8 cellular contexts compared by ENCODE assay signal in genomic region chr18:50374753-50375391, GRCh38. TPM values are rescaled to one million over a fixed set of nuclear protein-coding genes. Genes with fewer than 3 reads are reported as not detected.
DNase-seq lines count a peak whose midpoint lies in the region; ATAC-seq and TF ChIP-seq lines count a peak whose summit lies in the region.

A gene with protein sequence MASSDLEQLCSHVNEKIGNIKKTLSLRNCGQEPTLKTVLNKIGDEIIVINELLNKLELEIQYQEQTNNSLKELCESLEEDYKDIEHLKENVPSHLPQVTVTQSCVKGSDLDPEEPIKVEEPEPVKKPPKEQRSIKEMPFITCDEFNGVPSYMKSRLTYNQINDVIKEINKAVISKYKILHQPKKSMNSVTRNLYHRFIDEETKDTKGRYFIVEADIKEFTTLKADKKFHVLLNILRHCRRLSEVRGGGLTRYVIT (plus strand): TSS chr18:50375046. CDS start chr18:50375831, 785 bp downstream.

- H2BK120ac ChIP-seq in IMR-90 (ENCODE audit: low read depth, low read length) = no peak within 1 kb of the TSS; the same call in 1 of the 2 replicates

- POLR2A ChIA-PET in IMR-90 (lab: Charles Lee; ENCODE audit: unreplicated experiment) = interaction anchor here (0.6 kb wide), 3 partner anchors 15 to 81 kb away, joined by 3 to 4 read pairs (median 4); no protein-coding TSS in a partner anchor

- CTCF ChIA-PET in IMR-90 (lab: Yijun Ruan, JAX) = no interaction called here

- peak within 1 kb of the TSS; percentile 84 for H3K4me2 ChIP-seq in IMR-90 (ENCODE audit: low read depth, low read length)

- no peaks in the 10 kb centered on the region for H3K4me1 ChIP-seq in IMR-90 (ENCODE audit: control insufficient read depth, insufficient read depth, low read length)

- H4K5ac ChIP-seq in IMR-90 (ENCODE audit: low read depth, low read length) = peak within 1 kb of the TSS; percentile 88

- no peaks in the 10 kb centered on the region for H3K9me1 ChIP-seq in IMR-90 (ENCODE audit: insufficient read depth, low read length)

- intact Hi-C loops in IMR-90 (cut with micrococcal nuclease) = no loop called here

- peak within 1 kb of the TSS; percentile 99 for H2AFZ ChIP-seq in IMR-90 (replicated peaks; ENCODE audit: low read length, poor library complexity)

- H4K8ac ChIP-seq in IMR-90 (ENCODE audit: low read depth in 2 of 2, low read length in 2 of 2) = peak within 1 kb of the TSS; percentile 99 to 100

- H3K79me1 ChIP-seq in IMR-90 (ENCODE audit: low read depth in 1 of 2, low read length in 2 of 2) = peaks cover 3 to 10% of the 10 kb centered on the region in 2 experiments; a peak in 1 of 4 replicates

- dilution Hi-C loops in IMR-90 (cut with HindIII; ENCODE audit: low sequenced_read_pairs, unreplicated experiment) = no loop called here

- H2BK5ac ChIP-seq in IMR-90 (ENCODE audit: low read depth, low read length, poor library complexity, severe bottlenecking) = peak within 1 kb of the TSS; percentile 42

- ATAC-seq in GM21528 (IDR thresholded peaks at IDR 0.05; ENCODE audit: low FRiP score, unreplicated experiment) (peak; percentile 90), IMR-90 (ENCODE audit: low read depth) (peak; percentile 100)

- peak within 1 kb of the TSS; percentile 48 for H3K27ac ChIP-seq in IMR-90 (ENCODE audit: insufficient read depth, low read length)

- peak within 1 kb of the TSS; percentile 97 for H3K14ac ChIP-seq in IMR-90 (replicated peaks; ENCODE audit: low read depth, low read length)

- peak within 1 kb of the TSS; percentile 93 for H3K4ac ChIP-seq in IMR-90 (ENCODE audit: low read depth, low read length)

- no peaks in the 10 kb centered on the region for H3K36me3 ChIP-seq in IMR-90 (ENCODE audit: control insufficient read depth, insufficient read depth, low read length)

- peak within 1 kb of the TSS; percentile 86 for H3K9ac ChIP-seq in IMR-90 (ENCODE audit: low read depth, low read length)

- H2AK5ac ChIP-seq in IMR-90 (ENCODE audit: low read depth, low read length) = peak within 1 kb of the TSS; percentile 57; the same call in 1 of the 2 replicates

- no peaks in the 10 kb centered on the region for H3K27me3 ChIP-seq in IMR-90 (ENCODE audit: control insufficient read depth, insufficient read depth, low read length)

- H3K9me3 ChIP-seq in IMR-90 (ENCODE audit: control insufficient read depth, insufficient read depth, low read length) = no peaks in the 10 kb centered on the region

- H3K56ac ChIP-seq in IMR-90 (ENCODE audit: extremely low read depth, insufficient read depth, low read length) = peak within 1 kb of the TSS; percentile 74; the same call in 1 of the 2 replicates

- DNase-seq in DMS 273 (lab: John Stamatoyannopoulos, UW; ENCODE audit: unreplicated experiment) (peak; percentile 98), IMR-90 (peak; percentile 89), OCI-M1 (lab: John Stamatoyannopoulos, UW) (peak; percentile 97), activated T-cell treated with anti-CD3 and anti-CD28 coated beads for 24 hours (ENCODE audit: low read depth) (peak; percentile 89), epidermal melanocyte (ENCODE audit: insufficient read length, low spot score) (peak; percentile 80), middle frontal gyrus (ENCODE audit: extremely low spot score, low spot score) (peak; percentile 84)
- peak; percentile 85 for DNase-seq in stimulated activated CD8-positive, alpha-beta memory T cell treated with anti-CD3 and anti-CD28 coated beads, Interleukin-2, amount 100 ng/mL, for 48 hours (ENCODE audit: low read depth in 2 of 2)

- no TSS peak for BruUV-seq in IMR-90 (replicated peaks; lab: Mats Ljungman, UMichigan)

- WGBS in IMR-90 (ENCODE audit: extremely low coverage in 2 of 2, insufficient read length in 1 of 2), 2 experiments = 0% methylated on average over 8 of the region's 47 CpGs; no CpG with 5 or more reads in 1 of the 2 experiments

- TF ChIP-seq CTCF in IMR-90 (conservative IDR thresholded peaks at IDR 0.05; ENCODE audit: low read depth, low read length) = no peak

- in situ Hi-C loops in IMR-90 (cut with MboI; ENCODE audit: low sequenced_read_pairs) = no loop called here

- H2AK9ac ChIP-seq in IMR-90 (replicated peaks; ENCODE audit: low read depth, low read length, poor library complexity) = peak within 1 kb of the TSS; percentile 69

- TF ChIP-seq RAD21 in IMR-90 (IDR thresholded peaks at IDR 0.05; ENCODE audit: low read length) = no peak

- no peak within 1 kb of the TSS for H2BK15ac ChIP-seq in IMR-90 (ENCODE audit: low read depth, low read length)

- no peak; the same call in 1 of the 2 replicates for TF ChIP-seq POLR2A in IMR-90 (IDR thresholded peaks at IDR 0.05; ENCODE audit: low read depth, low read length)

- peak within 1 kb of the TSS; percentile 50; the same call in 1 of the 2 replicates for H3K18ac ChIP-seq in IMR-90 (ENCODE audit: low read depth, low read length)

- peak within 1 kb of the TSS; percentile 69; the same call in 1 of the 2 replicates for H3K23ac ChIP-seq in IMR-90 (ENCODE audit: low read depth, low read length)

- H2BK20ac ChIP-seq in IMR-90 (ENCODE audit: low read depth, low read length) = no peak within 1 kb of the TSS

- no peaks in the 10 kb centered on the region for H4K20me1 ChIP-seq in IMR-90 (ENCODE audit: insufficient read depth, low read length)

- H4K91ac ChIP-seq in IMR-90 (ENCODE audit: insufficient read depth, low read depth, low read length) = peak within 1 kb of the TSS; percentile 86

- peak within 1 kb of the TSS; percentile 80 for H3K4me3 ChIP-seq in IMR-90 (ENCODE audit: insufficient read depth, low read depth, low read length)

TF ChIP-seq in IMR-90, 13 proteins besides CTCF, POLR2A, EP300 and RAD21:
- TF ChIP-seq FOS (IDR thresholded peaks at IDR 0.05; ENCODE audit: low read depth, low read length) (no peak), RCOR1 (IDR thresholded peaks at IDR 0.05; ENCODE audit: insufficient replicate concordance, low read length) (no peak), MXI1 (IDR thresholded peaks at IDR 0.05; ENCODE audit: borderline replicate concordance, low read depth, low read length) (peak; percentile 95), USF2 (IDR thresholded peaks at IDR 0.05; ENCODE audit: low read depth, low read length) (no peak), MAZ (IDR thresholded peaks at IDR 0.05; ENCODE audit: borderline replicate concordance, low read depth, low read length) (peak; percentile 85; the same call in 1 of the 2 replicates), CEBPB (IDR thresholded peaks at IDR 0.05; ENCODE audit: low read depth, low read length) (peak; percentile 92), SMC3 (IDR thresholded peaks at IDR 0.05; ENCODE audit: low read depth, low read length) (no peak), CHD1 (IDR thresholded peaks at IDR 0.05; ENCODE audit: low read depth, low read length) (no peak), MAFK (IDR thresholded peaks at IDR 0.05; ENCODE audit: low read depth, low read length) (peak; percentile 60; the same call in 1 of the 2 replicates), BHLHE40 (IDR thresholded peaks at IDR 0.05; ENCODE audit: low read depth, low read length) (no peak), NFE2L2 (IDR thresholded peaks at IDR 0.05; ENCODE audit: low read depth, low read length) (no peak), RFX5 (IDR thresholded peaks at IDR 0.05; ENCODE audit: low read depth, low read length) (no peak)
- TF ChIP-seq, protein P1, sequence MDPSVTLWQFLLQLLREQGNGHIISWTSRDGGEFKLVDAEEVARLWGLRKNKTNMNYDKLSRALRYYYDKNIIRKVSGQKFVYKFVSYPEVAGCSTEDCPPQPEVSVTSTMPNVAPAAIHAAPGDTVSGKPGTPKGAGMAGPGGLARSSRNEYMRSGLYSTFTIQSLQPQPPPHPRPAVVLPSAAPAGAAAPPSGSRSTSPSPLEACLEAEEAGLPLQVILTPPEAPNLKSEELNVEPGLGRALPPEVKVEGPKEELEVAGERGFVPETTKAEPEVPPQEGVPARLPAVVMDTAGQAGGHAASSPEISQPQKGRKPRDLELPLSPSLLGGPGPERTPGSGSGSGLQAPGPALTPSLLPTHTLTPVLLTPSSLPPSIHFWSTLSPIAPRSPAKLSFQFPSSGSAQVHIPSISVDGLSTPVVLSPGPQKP (IDR thresholded peaks at IDR 0.05; ENCODE audit: borderline replicate concordance, low read depth, low read length) = no peak

RNA-seq across cellular contexts. Expression of the gene that starts here (rescaled TPM):
- total RNA-seq in IMR-90 (2012; rRNA removed) = 5.9 and 13.9 TPM in 2 replicates
- 4.8 and 5.8 TPM in 2 replicates for polyA plus RNA-seq in IMR-90 (2012; rRNA removed)
- 1.1 and 1.7 TPM in 2 replicates for polyA plus RNA-seq in IMR-90 (2012; cell fraction: cytosol; rRNA removed)
- 0.79 and 1.3 TPM in 2 replicates for polyA plus RNA-seq in IMR-90 (2012; cell fraction: nucleus; rRNA removed; ENCODE audit: low replicate concordance)

Comparison
In these comparisons a context has a peak if more than half of its experiments do, and no peak if none do; other contexts are left out.
1. Peak in every context shown above with its lines: DNase-seq, ATAC-seq, H3K4me3 ChIP-seq and H3K27ac ChIP-seq.